Comparison of ENCODE assay signal across 16 cellular contexts in genomic region chr9:123376218-123377071, GRCh38. TPM values are rescaled to one million over a fixed set of nuclear protein-coding genes. Genes with fewer than 3 reads are reported as not detected.
DNase-seq lines count a peak whose midpoint lies in the region; ATAC-seq, FAIRE-seq and TF ChIP-seq lines count a peak whose summit lies in the region.
"Had no signal": no experiment of that assay in that cellular context is flagged by ENCODE, and none has a peak within 500 bp of the region (broad histone marks: within the 10 kb centered on the region; RNA-seq: fewer than 3 reads in every experiment).

No MANE protein-coding gene starts in this region.

- DNase-seq in IMR-90 (no peak), tibial artery (no peak), urothelium cell line (ENCODE audit: low spot score) (no peak), cerebellar cortex (ENCODE audit: low spot score) (no peak), KG1 (lab: John Stamatoyannopoulos, UW) (no peak)
- DNase-seq in central memory CD8-positive, alpha-beta T cell (ENCODE audit: low spot score in 2 of 2): no peak
- DNase-seq: activated CD4-positive, alpha-beta T cell treated with anti-CD3 and anti-CD28 coated beads, Interleukin-2, amount 50 U/mL, for 48 hours; activated naive CD4-positive, alpha-beta T cell treated with anti-CD3 and anti-CD28 coated beads, Interleukin-2, amount 10 ng/mL, durations not matched to agents 7 days and 5 days; activated T-cell treated with anti-CD3 and anti-CD28 coated beads, Interleukin-2, amount 50 U/mL, for 1 hour; NCI-H2029 treated with DMSO at 0.1 percent for 48 hours had no signal

- peaks cover 38% of the 10 kb centered on the region for H3K27me3 ChIP-seq in BLaER1
- peaks cover 47% of the 10 kb centered on the region for H3K27me3 ChIP-seq in IMR-90 (ENCODE audit: control insufficient read depth, insufficient read depth, low read length)
- peaks cover 0 to 54% of the 10 kb centered on the region in 2 donors for H3K27me3 ChIP-seq in tibial artery

- no peaks in the 10 kb centered on the region for H3K9me1 ChIP-seq in IMR-90 (ENCODE audit: insufficient read depth, low read length)

- no peak overlapping the region for H2BK20ac ChIP-seq in IMR-90 (ENCODE audit: low read depth, low read length)

- no peaks in the 10 kb centered on the region for H3K36me3 ChIP-seq in BLaER1
- H3K36me3 ChIP-seq in IMR-90 (ENCODE audit: control insufficient read depth, insufficient read depth, low read length): no peaks in the 10 kb centered on the region
- peaks cover 0 to 4% (median 1%) of the 10 kb centered on the region in 3 donors for H3K36me3 ChIP-seq in tibial artery

- H2AK5ac ChIP-seq in IMR-90 (ENCODE audit: low read depth, low read length): no peak overlapping the region

- peak overlapping the region; percentile 15 for H3K27ac Mint-ChIP-seq in central memory CD8-positive, alpha-beta T cell (ENCODE audit: low read depth)
- H3K27ac Mint-ChIP-seq in nephron: peak overlapping the region; percentile 87 to 97 (median 94)
- H3K27ac Mint-ChIP-seq: activated naive CD4-positive, alpha-beta T cell treated with anti-CD3 and anti-CD28 coated beads, Interleukin-2, amount 10 ng/mL, durations not matched to agents 7 days and 5 days had no signal

- H4K5ac ChIP-seq in IMR-90 (ENCODE audit: low read depth, low read length): no peak overlapping the region

- H3K36me3 Mint-ChIP-seq in central memory CD8-positive, alpha-beta T cell (ENCODE audit: insufficient read depth): peaks cover 3% of the 10 kb centered on the region
- H3K36me3 Mint-ChIP-seq in nephron (ENCODE audit: low read depth): peaks cover 4% of the 10 kb centered on the region
- H3K36me3 Mint-ChIP-seq: activated naive CD4-positive, alpha-beta T cell treated with anti-CD3 and anti-CD28 coated beads, Interleukin-2, amount 10 ng/mL, durations not matched to agents 7 days and 5 days had no signal

- H3K27ac ChIP-seq in BLaER1: no peak overlapping the region
- no peak overlapping the region for H3K27ac ChIP-seq in IMR-90 (ENCODE audit: insufficient read depth, low read length)
- H3K27ac ChIP-seq in tibial artery: no peak overlapping the region
- H3K27ac ChIP-seq: esophagus muscularis mucosa, stomach had no signal

- no peak overlapping the region for H2AK9ac ChIP-seq in IMR-90 (replicated peaks; ENCODE audit: low read depth, low read length, poor library complexity)

- dilution Hi-C loops in IMR-90 (cut with HindIII; ENCODE audit: low sequenced_read_pairs, unreplicated experiment): no loop called here

- no peak for FAIRE-seq in urothelium cell line (lab: Jason Lieb, UNC)

- H3K27me3 Mint-ChIP-seq in central memory CD8-positive, alpha-beta T cell: peaks cover 34% of the 10 kb centered on the region
- peaks cover 20% of the 10 kb centered on the region for H3K27me3 Mint-ChIP-seq in nephron (ENCODE audit: low read depth)

- H3K18ac ChIP-seq in IMR-90 (ENCODE audit: low read depth, low read length): no peak overlapping the region

- H3K9ac ChIP-seq in BLaER1 (peak overlapping the region; percentile 32; the same call in 1 of the 2 replicates), IMR-90 (ENCODE audit: low read depth, low read length) (no peak overlapping the region)

- H3K4me1 ChIP-seq in BLaER1 (peaks cover 55% of the 10 kb centered on the region), IMR-90 (ENCODE audit: control insufficient read depth, insufficient read depth, low read length) (no peaks in the 10 kb centered on the region), tibial artery (peaks cover 0 to 20% (median 12%) of the 10 kb centered on the region in 4 donors)

- BruUV-seq in IMR-90 (replicated peaks; lab: Mats Ljungman, UMichigan): no TSS peak

- H3K14ac ChIP-seq in IMR-90 (replicated peaks; ENCODE audit: low read depth, low read length): no peak overlapping the region

- TF ChIP-seq POLR2A in IMR-90 (IDR thresholded peaks at IDR 0.05; ENCODE audit: low read depth, low read length): no peak

- H3K4me2 ChIP-seq in BLaER1 (peak overlapping the region; percentile 83), IMR-90 (ENCODE audit: low read depth, low read length) (no peak overlapping the region)

- intact Hi-C loops in IMR-90 (cut with micrococcal nuclease) (no loop called here), tibial artery (cut with DNase I; ENCODE audit: low total_unique reads) (no loop called here)

- no peak overlapping the region for H3K4me3 Mint-ChIP-seq in central memory CD8-positive, alpha-beta T cell
- peak overlapping the region; percentile 34 to 55 (median 40) for H3K4me3 Mint-ChIP-seq in nephron
- H3K4me3 Mint-ChIP-seq: activated naive CD4-positive, alpha-beta T cell treated with anti-CD3 and anti-CD28 coated beads, Interleukin-2, amount 10 ng/mL, durations not matched to agents 7 days and 5 days had no signal

- peak overlapping the region; percentile 43 for H2AFZ ChIP-seq in IMR-90 (replicated peaks; ENCODE audit: low read length, poor library complexity)

- 51% methylated on average over 4 of the region's 24 CpGs; no CpG with 5 or more reads in 1 of the 2 experiments for WGBS in IMR-90 (ENCODE audit: extremely low coverage in 2 of 2, insufficient read length in 1 of 2), 2 experiments

- H4K8ac ChIP-seq in IMR-90 (ENCODE audit: low read depth in 2 of 2, low read length in 2 of 2): no peak overlapping the region

- H2BK5ac ChIP-seq in IMR-90 (ENCODE audit: low read depth, low read length, poor library complexity, severe bottlenecking): no peak overlapping the region

- no peaks in the 10 kb centered on the region for H3K9me3 Mint-ChIP-seq in central memory CD8-positive, alpha-beta T cell
- no peaks in the 10 kb centered on the region for H3K9me3 Mint-ChIP-seq in nephron
- H3K9me3 Mint-ChIP-seq: activated naive CD4-positive, alpha-beta T cell treated with anti-CD3 and anti-CD28 coated beads, Interleukin-2, amount 10 ng/mL, durations not matched to agents 7 days and 5 days had no signal

- no peak for TF ChIP-seq CTCF in IMR-90 (conservative IDR thresholded peaks at IDR 0.05; ENCODE audit: low read depth, low read length)
- TF ChIP-seq CTCF in nephron (IDR thresholded peaks at IDR 0.05; ENCODE audit: unreplicated experiment in 3 of 3): no peak
- TF ChIP-seq CTCF in tibial artery (IDR thresholded peaks at IDR 0.05): no peak

- H3K23ac ChIP-seq in IMR-90 (ENCODE audit: low read depth, low read length): no peak overlapping the region

- H4K91ac ChIP-seq in IMR-90 (ENCODE audit: insufficient read depth, low read depth, low read length): no peak overlapping the region

- POLR2A ChIA-PET in IMR-90 (lab: Charles Lee; ENCODE audit: unreplicated experiment): interaction anchor here (0.5 kb wide), 1 partner anchor 236 kb away, joined by 3 read pairs; no protein-coding TSS in a partner anchor

- peaks cover 68% of the 10 kb centered on the region for H4K20me1 ChIP-seq in BLaER1
- no peaks in the 10 kb centered on the region for H4K20me1 ChIP-seq in IMR-90 (ENCODE audit: insufficient read depth, low read length)

- H3K4me3 ChIP-seq in BLaER1: no peak overlapping the region
- no peak overlapping the region for H3K4me3 ChIP-seq in IMR-90 (ENCODE audit: insufficient read depth, low read depth, low read length)
- no peak overlapping the region for H3K4me3 ChIP-seq in tibial artery
- H3K4me3 ChIP-seq: stomach had no signal

- H3K9me3 ChIP-seq in BLaER1 (no peaks in the 10 kb centered on the region), IMR-90 (ENCODE audit: control insufficient read depth, insufficient read depth, low read length) (no peaks in the 10 kb centered on the region), tibial artery (no peaks in the 10 kb centered on the region)
- H3K9me3 ChIP-seq: esophagus muscularis mucosa, stomach had no signal

- CTCF ChIA-PET in IMR-90 (lab: Yijun Ruan, JAX): no interaction called here

- no peak for ATAC-seq in IMR-90 (ENCODE audit: low read depth)
- no peak for ATAC-seq in central memory CD8-positive, alpha-beta T cell (replicated peaks; ENCODE audit: extremely low read depth, poor library complexity, severe bottlenecking)

- in situ Hi-C loops in IMR-90 (cut with MboI; ENCODE audit: low sequenced_read_pairs): no loop called here

- no peak overlapping the region for H3K56ac ChIP-seq in IMR-90 (ENCODE audit: extremely low read depth, insufficient read depth, low read length)

- TF ChIP-seq RAD21 in IMR-90 (IDR thresholded peaks at IDR 0.05; ENCODE audit: low read length): no peak

- H3K4ac ChIP-seq in IMR-90 (ENCODE audit: low read depth, low read length): no peak overlapping the region

- no peak overlapping the region for H2BK15ac ChIP-seq in IMR-90 (ENCODE audit: low read depth, low read length)

- H3K4me1 Mint-ChIP-seq in central memory CD8-positive, alpha-beta T cell: peaks cover 8% of the 10 kb centered on the region
- peaks cover 44% of the 10 kb centered on the region for H3K4me1 Mint-ChIP-seq in nephron

- no peak overlapping the region for H2BK120ac ChIP-seq in IMR-90 (ENCODE audit: low read depth, low read length)

- H3K79me1 ChIP-seq in IMR-90 (ENCODE audit: low read depth in 1 of 2, low read length in 2 of 2): no peaks in the 10 kb centered on the region

TF ChIP-seq in IMR-90, 13 proteins besides CTCF, POLR2A, EP300 and RAD21:
- TF ChIP-seq MAZ (IDR thresholded peaks at IDR 0.05; ENCODE audit: borderline replicate concordance, low read depth, low read length): no peak
- no peak for TF ChIP-seq MXI1 (IDR thresholded peaks at IDR 0.05; ENCODE audit: borderline replicate concordance, low read depth, low read length)
- no peak for TF ChIP-seq USF2 (IDR thresholded peaks at IDR 0.05; ENCODE audit: low read depth, low read length)
- TF ChIP-seq RFX5 (IDR thresholded peaks at IDR 0.05; ENCODE audit: low read depth, low read length): no peak
- no peak for TF ChIP-seq BHLHE40 (IDR thresholded peaks at IDR 0.05; ENCODE audit: low read depth, low read length)
- TF ChIP-seq MAFK (IDR thresholded peaks at IDR 0.05; ENCODE audit: low read depth, low read length): no peak

RNA-seq across cellular contexts. Expression of gene CRB2, which starts 20.4 kb away (rescaled TPM):
- not detected in 2 replicates for total RNA-seq in IMR-90 (2012; rRNA removed)
- not detected in 2 replicates for polyA plus RNA-seq in IMR-90 (2012; rRNA removed)
- not detected in 2 replicates for polyA plus RNA-seq in IMR-90 (2012; cell fraction: cytosol; rRNA removed)
- 0.03 TPM in 1 of 2 replicates, not detected in the other for polyA plus RNA-seq in IMR-90 (2012; cell fraction: nucleus; rRNA removed; ENCODE audit: low replicate concordance)
- total RNA-seq: lung microvascular endothelial cell, RPMI7951 had no signal
